In genomic region chr3:48441940-48442339, GRCh38 we compare ENCODE assay signal across 12 cellular contexts. TPM values are rescaled to one million over a fixed set of nuclear protein-coding genes. Genes with fewer than 3 reads are reported as not detected.
DNase-seq lines count a peak whose midpoint lies in the region; ATAC-seq and TF ChIP-seq lines count a peak whose summit lies in the region.
"Had no signal": no experiment of that assay in that cellular context is flagged by ENCODE, and none has a peak within 500 bp of the region (broad histone marks: within the 10 kb centered on the region; RNA-seq: fewer than 3 reads in every experiment).

No MANE protein-coding gene starts in this region.

- CTCF ChIA-PET in activated naive CD4-positive, alpha-beta T cell treated with anti-CD3 and anti-CD28 coated beads for 36 hours (lab: Charles Lee), result interaction anchor here (0.6 to 2.1 kb wide), 3 partner anchors 41 to 66 kb away, joined by 3 to 7 read pairs (median 4); no protein-coding TSS in a partner anchor

- no peak for TF ChIP-seq CTCF in VCaP (conservative IDR thresholded peaks at IDR 0.05)
- no peak for TF ChIP-seq CTCF in fibroblast of the aortic adventitia (IDR thresholded peaks at IDR 0.05; ENCODE audit: insufficient read depth, low read length)

- intact Hi-C loops in activated naive CD4-positive, alpha-beta T cell treated with anti-CD3 and anti-CD28 coated beads for 36 hours (cut with micrococcal nuclease), result loop anchor here (2.0 to 10.0 kb wide), 4 partner anchors 31 to 193 kb away; partner anchors contain the start of genes PFKFB4 and SLC26A6

- H3K36me3 Mint-ChIP-seq in activated naive CD4-positive, alpha-beta T cell treated with anti-CD3 and anti-CD28 coated beads for 36 hours (ENCODE audit: low read depth), result peaks cover 31% of the 10 kb centered on the region
- H3K36me3 Mint-ChIP-seq in stimulated activated naive B cell treated with anti-CD40 and anti-IgM and Interleukin-4, amounts not matched to agents 10 μg/mL and 1 μg/mL and 100 μg/mL, for 72 hours, result peaks cover 17 to 43% of the 10 kb centered on the region in 2 donors

- H3K4me3 ChIP-seq in fibroblast of the aortic adventitia (ENCODE audit: low read depth, low read length), result peak overlapping the region; percentile 4

- peak overlapping the region; percentile 93 for H3K4me3 Mint-ChIP-seq in activated naive CD4-positive, alpha-beta T cell treated with anti-CD3 and anti-CD28 coated beads for 36 hours
- peak overlapping the region; percentile 96 to 100 for H3K4me3 Mint-ChIP-seq in stimulated activated naive B cell treated with anti-CD40 and anti-IgM and Interleukin-4, amounts not matched to agents 10 μg/mL and 1 μg/mL and 100 μg/mL, for 72 hours

- no peak for ATAC-seq in stimulated activated naive B cell treated with anti-CD40 and anti-IgM and Interleukin-4, amounts not matched to agents 10 μg/mL and 1 μg/mL and 100 μg/mL, for 72 hours (replicated peaks)
- ATAC-seq in esophagus mucosa, result no peak
- ATAC-seq: gastroesophageal sphincter had no signal

- no peaks in the 10 kb centered on the region for H3K27me3 Mint-ChIP-seq in activated naive CD4-positive, alpha-beta T cell treated with anti-CD3 and anti-CD28 coated beads for 36 hours (ENCODE audit: low read depth)
- no peaks in the 10 kb centered on the region for H3K27me3 Mint-ChIP-seq in stimulated activated naive B cell treated with anti-CD40 and anti-IgM and Interleukin-4, amounts not matched to agents 10 μg/mL and 1 μg/mL and 100 μg/mL, for 72 hours

- H3K4me1 Mint-ChIP-seq in activated naive CD4-positive, alpha-beta T cell treated with anti-CD3 and anti-CD28 coated beads for 36 hours (ENCODE audit: low read depth), result peaks cover 52% of the 10 kb centered on the region
- H3K4me1 Mint-ChIP-seq in stimulated activated naive B cell treated with anti-CD40 and anti-IgM and Interleukin-4, amounts not matched to agents 10 μg/mL and 1 μg/mL and 100 μg/mL, for 72 hours, result peaks cover 19 to 30% of the 10 kb centered on the region in 2 donors

- H3K27ac Mint-ChIP-seq in activated naive CD4-positive, alpha-beta T cell treated with anti-CD3 and anti-CD28 coated beads for 36 hours, result peak overlapping the region; percentile 96
- peak overlapping the region; percentile 4 for H3K27ac Mint-ChIP-seq in stimulated activated naive B cell treated with anti-CD40 and anti-IgM and Interleukin-4, amounts not matched to agents 10 μg/mL and 1 μg/mL and 100 μg/mL, for 72 hours

- peak overlapping the region; percentile 95; the same call in 1 of the 2 replicates for H3K27ac ChIP-seq in VCaP

- DNase-seq in activated naive CD4-positive, alpha-beta T cell treated with anti-CD3 and anti-CD28 coated beads for 36 hours, result no peak
- DNase-seq in activated naive CD4-positive, alpha-beta T cell (lab: John Stamatoyannopoulos, UW), result no peak
- DNase-seq in fibroblast of the aortic adventitia (ENCODE audit: low read depth) (no peak), NCI-H187 (lab: John Stamatoyannopoulos, UW) (no peak), iPS-NIHi7 (ENCODE audit: extremely low spot score) (no peak)
- DNase-seq in stimulated activated naive B cell treated with anti-CD40 and anti-IgM and Interleukin-4, amounts not matched to agents 10 μg/mL and 1 μg/mL and 100 μg/mL, for 72 hours, result no peak
- DNase-seq: C1 segment of cervical spinal cord, NCI-H2107, T1000 had no signal

- H3K9me3 Mint-ChIP-seq in activated naive CD4-positive, alpha-beta T cell treated with anti-CD3 and anti-CD28 coated beads for 36 hours, result no peaks in the 10 kb centered on the region
- no peaks in the 10 kb centered on the region for H3K9me3 Mint-ChIP-seq in stimulated activated naive B cell treated with anti-CD40 and anti-IgM and Interleukin-4, amounts not matched to agents 10 μg/mL and 1 μg/mL and 100 μg/mL, for 72 hours

RNA-seq across cellular contexts. Expression of gene TMA7, which starts 1.9 kb away (rescaled TPM):
- total RNA-seq in activated naive CD4-positive, alpha-beta T cell treated with anti-CD3 and anti-CD28 coated beads for 36 hours, result 100 to 1,000 TPM; 319 to 353 TPM
- total RNA-seq in fibroblast of the aortic adventitia (ENCODE audit: low replicate concordance) (234 and 390 TPM in 2 replicates), esophagus mucosa (244 TPM)

RNA-seq across cellular contexts. Expression of gene CCDC51, which starts 2.0 kb away (rescaled TPM):
- 10 to 100 TPM; 16.4 to 17.4 TPM for total RNA-seq in activated naive CD4-positive, alpha-beta T cell treated with anti-CD3 and anti-CD28 coated beads for 36 hours
- total RNA-seq in fibroblast of the aortic adventitia (ENCODE audit: low replicate concordance) (19.3 and 38.0 TPM in 2 replicates), esophagus mucosa (15.3 TPM)

RNA-seq across cellular contexts. Expression of gene ATRIP, which starts 4.6 kb away (rescaled TPM):
- 10 to 100 TPM in 1 of 2 experiments, 1 to 10 TPM in 1; 8.9 to 10.0 TPM for total RNA-seq in activated naive CD4-positive, alpha-beta T cell treated with anti-CD3 and anti-CD28 coated beads for 36 hours
- total RNA-seq in fibroblast of the aortic adventitia (ENCODE audit: low replicate concordance), result 4.0 and 14.5 TPM in 2 replicates
- 6.3 TPM for total RNA-seq in esophagus mucosa

RNA-seq across cellular contexts. Expression of gene PLXNB1, which starts 12.1 kb away (rescaled TPM):
- 1 to 10 TPM; 1.5 to 2.0 TPM for total RNA-seq in activated naive CD4-positive, alpha-beta T cell treated with anti-CD3 and anti-CD28 coated beads for 36 hours
- 30.0 and 59.5 TPM in 2 replicates for total RNA-seq in fibroblast of the aortic adventitia (ENCODE audit: low replicate concordance)
- 62.0 TPM for total RNA-seq in esophagus mucosa
